Comparison of ENCODE assay signal across 8 cellular contexts in genomic region chr7:139720705-139721231, GRCh38. TPM values are rescaled to one million over a fixed set of nuclear protein-coding genes. Genes with fewer than 3 reads are reported as not detected.
DNase-seq lines count a peak whose midpoint lies in the region; ATAC-seq lines count a peak whose summit lies in the region.

No MANE protein-coding gene starts in this region.

- intact Hi-C loops in left colon (cut with DNase I, micrococcal nuclease) = no loop called here

- no peak overlapping the region for H2BK5ac ChIP-seq in neuronal stem cell (ENCODE audit: low read length)

- H4K91ac ChIP-seq in neuronal stem cell (ENCODE audit: low read depth, low read length, poor library complexity) = no peak overlapping the region

- no peak overlapping the region for H3K4me3 ChIP-seq in neuronal stem cell (ENCODE audit: low read length in 2 of 2)

- H3K79me1 ChIP-seq in neuronal stem cell (ENCODE audit: low read depth, low read length) = no peaks in the 10 kb centered on the region

- H3K23ac ChIP-seq in neuronal stem cell (ENCODE audit: low read depth, low read length, poor library complexity) = no peak overlapping the region

- H2BK120ac ChIP-seq in neuronal stem cell (ENCODE audit: low read depth, low read length) = no peak overlapping the region

- H3K4me2 ChIP-seq in neuronal stem cell (ENCODE audit: insufficient read depth, low read length, poor library complexity, severe bottlenecking) = no peak overlapping the region

- no peaks in the 10 kb centered on the region for H3K27me3 Mint-ChIP-seq in stimulated activated naive CD8-positive, alpha-beta T cell treated with anti-CD3 and anti-CD28 coated beads, Interleukin-15, amount 100 ng/mL, for 72 hours

- H3K4ac ChIP-seq in neuronal stem cell (ENCODE audit: low read length) = no peak overlapping the region

- H2BK15ac ChIP-seq in neuronal stem cell (ENCODE audit: low read length) = no peak overlapping the region

- no peak overlapping the region for H3K18ac ChIP-seq in neuronal stem cell (ENCODE audit: low read length)

- no peak overlapping the region for H3K9ac ChIP-seq in neuronal stem cell (ENCODE audit: low read depth, low read length, poor library complexity)

- peaks cover 12% of the 10 kb centered on the region for H3K4me1 Mint-ChIP-seq in stimulated activated naive CD8-positive, alpha-beta T cell treated with anti-CD3 and anti-CD28 coated beads, Interleukin-15, amount 100 ng/mL, for 72 hours

- no CpG with 5 or more reads among the region's 12 CpGs for WGBS in neuronal stem cell (ENCODE audit: extremely low coverage in 2 of 2, insufficient read length in 2 of 2, insufficient replicate concordance in 1 of 2), 2 donors

- DNase-seq in stimulated activated naive CD8-positive, alpha-beta T cell treated with anti-CD3 and anti-CD28 coated beads, Interleukin-15, amount 100 ng/mL, for 72 hours = peak in 1 of 2 donors; percentile 26
- DNase-seq in stimulated activated naive CD8-positive, alpha-beta T cell treated with anti-CD3 and anti-CD28 coated beads, Interleukin-15, Interleukin-2, amounts not matched to agents 100 U/mL and 50 U/mL, for 24 hours = no peak
- DNase-seq in SHP77 treated with DMSO at 0.1 percent for 48 hours (lab: John Stamatoyannopoulos, UW) (peak; percentile 86), left colon (peak; percentile 50 to 54), neuronal stem cell (ENCODE audit: low spot score) (no peak), SIG-M5 (lab: John Stamatoyannopoulos, UW) (no peak), H4 (ENCODE audit: low spot score) (no peak)
- no peak for DNase-seq in central memory CD4-positive, alpha-beta T cell

- ATAC-seq in stimulated activated naive CD8-positive, alpha-beta T cell treated with anti-CD3 and anti-CD28 coated beads, Interleukin-15, amount 100 ng/mL, for 72 hours = peak; percentile 74
- ATAC-seq in stimulated activated naive CD8-positive, alpha-beta T cell treated with anti-CD3 and anti-CD28 coated beads, Interleukin-15, Interleukin-2, amounts not matched to agents 100 U/mL and 50 U/mL, for 24 hours = no peak
- ATAC-seq in left colon = peak; percentile 84

- no peak overlapping the region for H4K8ac ChIP-seq in neuronal stem cell (ENCODE audit: low read depth, low read length)

- no peak overlapping the region for H2AFZ ChIP-seq in neuronal stem cell (ENCODE audit: low read length)

- H3K36me3 ChIP-seq in neuronal stem cell (replicated peaks in 1 of 2; ENCODE audit: control insufficient read depth in 2 of 2, insufficient read depth in 2 of 2, low read length in 2 of 2) = peaks cover 10 to 16% of the 10 kb centered on the region in 2 donors

- no peak overlapping the region for H3K27ac ChIP-seq in neuronal stem cell (replicated peaks; ENCODE audit: low read length)

- H2AK5ac ChIP-seq in neuronal stem cell (ENCODE audit: low read depth, low read length) = no peak overlapping the region

- no peaks in the 10 kb centered on the region for H3K9me3 ChIP-seq in neuronal stem cell (replicated peaks in 1 of 2; ENCODE audit: control insufficient read depth in 2 of 2, insufficient read depth in 1 of 2, low read depth in 1 of 2, low read length in 2 of 2)

- H3K27me3 ChIP-seq in neuronal stem cell (ENCODE audit: control insufficient read depth in 3 of 3, insufficient read depth in 3 of 3, low read depth in 1 of 3, low read length in 3 of 3) = no peaks in the 10 kb centered on the region

- H3K9me3 Mint-ChIP-seq in stimulated activated naive CD8-positive, alpha-beta T cell treated with anti-CD3 and anti-CD28 coated beads, Interleukin-15, amount 100 ng/mL, for 72 hours = no peaks in the 10 kb centered on the region

- H3K4me3 Mint-ChIP-seq in stimulated activated naive CD8-positive, alpha-beta T cell treated with anti-CD3 and anti-CD28 coated beads, Interleukin-15, amount 100 ng/mL, for 72 hours = no peak overlapping the region

- H3K4me1 ChIP-seq in neuronal stem cell (ENCODE audit: control insufficient read depth in 2 of 2, insufficient read depth in 1 of 2, low read depth in 1 of 2, low read length in 2 of 2) = peaks cover 0 to 5% of the 10 kb centered on the region in 2 donors

- H2BK12ac ChIP-seq in neuronal stem cell (ENCODE audit: low read length) = no peak overlapping the region

- no peak overlapping the region for H3K27ac Mint-ChIP-seq in stimulated activated naive CD8-positive, alpha-beta T cell treated with anti-CD3 and anti-CD28 coated beads, Interleukin-15, amount 100 ng/mL, for 72 hours

- no peak overlapping the region for H3K14ac ChIP-seq in neuronal stem cell (ENCODE audit: low read length)

RNA-seq across cellular contexts. Expression of gene HIPK2, which starts 57.0 kb away (rescaled TPM):
- 10 to 100 TPM; 36.4 to 37.8 TPM for total RNA-seq in left colon
- polyA plus RNA-seq in neuronal stem cell (2013, experiment 1 of 2) = 23.0 TPM
- polyA plus RNA-seq in neuronal stem cell (2013, experiment 2 of 2) = 24.8 TPM
- total RNA-seq in H4 (2014; rRNA removed; shearing (Covaris generic)) = 12.5 and 15.4 TPM in 2 replicates

Comparison
In these comparisons a context has a peak if more than half of its experiments do, and no peak if none do; other contexts are left out.
1. DNase-seq: peak in SHP77 treated with DMSO at 0.1 percent for 48 hours (single experiment) and left colon (2 of 2); none in stimulated activated naive CD8-positive, alpha-beta T cell treated with anti-CD3 and anti-CD28 coated beads, Interleukin-15, Interleukin-2, amounts not matched to agents 100 U/mL and 50 U/mL, for 24 hours (single experiment), neuronal stem cell (single experiment), SIG-M5 (single experiment), H4 (single experiment) and central memory CD4-positive, alpha-beta T cell (single experiment).